ENCODE assay signal across 10 cellular contexts in the genomic region with DNA sequence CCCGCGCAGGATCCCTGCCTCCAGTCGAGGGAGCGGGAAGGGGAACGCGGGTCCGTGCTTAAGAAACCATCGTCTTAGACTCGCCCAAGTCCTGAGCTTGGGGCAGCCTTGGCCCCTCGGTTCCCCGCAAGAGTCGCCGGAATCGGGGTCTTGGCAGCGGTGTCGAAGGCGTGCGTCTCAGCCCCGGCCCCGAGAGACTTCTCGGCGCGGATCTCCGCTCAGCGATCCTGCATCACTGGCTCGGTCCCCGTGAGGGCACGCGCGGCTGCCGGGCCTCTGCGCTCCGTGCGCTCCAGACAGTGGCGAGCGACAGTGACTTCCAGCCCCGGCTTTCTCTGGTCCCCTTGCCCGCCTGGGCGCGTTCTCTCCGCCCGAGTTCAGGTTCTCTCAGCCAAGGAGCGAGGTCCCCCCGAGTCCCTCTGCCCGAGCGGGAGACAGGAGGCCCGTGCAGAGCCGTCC. TPM values are rescaled to one million over a fixed set of nuclear protein-coding genes. Genes with fewer than 3 reads are reported as not detected.
DNase-seq lines count a peak whose midpoint lies in the region; ATAC-seq and TF ChIP-seq lines count a peak whose summit lies in the region.
"Had no signal": no experiment of that assay in that cellular context is flagged by ENCODE, and none has a peak within 500 bp of the region (broad histone marks: within the 10 kb centered on the region; RNA-seq: fewer than 3 reads in every experiment).

No MANE protein-coding gene starts in this region.

- H3K27me3 ChIP-seq in lung (ENCODE audit: control insufficient read depth, insufficient read depth) = peaks cover 20% of the 10 kb centered on the region
- H3K27me3 ChIP-seq in transverse colon = peaks cover 81% of the 10 kb centered on the region

- H3K27ac ChIP-seq in lung (ENCODE audit: low read depth in 1 of 2, low read length in 1 of 2) (no peak overlapping the region), transverse colon (peak overlapping the region; percentile 28 to 58 (median 48))

- ATAC-seq in lung (ENCODE audit: insufficient read depth, low FRiP score) = peak; percentile 51
- no peak for ATAC-seq in GM21825 (IDR thresholded peaks at IDR 0.05; ENCODE audit: unreplicated experiment)

- TF ChIP-seq POLR2A in transverse colon (IDR thresholded peaks at IDR 0.05) = no peak

- in situ Hi-C loops in transverse colon (cut with MboI; ENCODE audit: low pct_ligation_motif_present in 1 of 4, low pct_unique_long_range_greater_than_20kb in 1 of 4, low sequenced_read_pairs in 3 of 4) = no loop called here

- peaks cover 0 to 6% of the 10 kb centered on the region in 2 donors for H3K4me1 ChIP-seq in lung (ENCODE audit: control insufficient read depth in 2 of 2, insufficient read depth in 2 of 2, low read length in 2 of 2)
- H3K4me1 ChIP-seq in transverse colon = peaks cover 0 to 21% (median 9%) of the 10 kb centered on the region in 4 donors
- H3K4me1 ChIP-seq: Caco-2 had no signal

- no peak for TF ChIP-seq CTCF in cardiac fibroblast (IDR thresholded peaks at IDR 0.05; ENCODE audit: low read depth, low read length)
- TF ChIP-seq CTCF in lung (IDR thresholded peaks at IDR 0.05; ENCODE audit: control extremely low read depth, extremely low read depth) = no peak
- no peak for TF ChIP-seq CTCF in transverse colon (IDR thresholded peaks at IDR 0.05)

- peak; percentile 60 for DNase-seq in activated CD8-positive, alpha-beta memory T cell treated with anti-CD3 and anti-CD28 coated beads, Interleukin-2, amount 50 U/mL, for 48 hours
- DNase-seq in activated CD8-positive, alpha-beta memory T cell treated with anti-CD3 and anti-CD28 coated beads, Interleukin-2, amount 50 U/mL, for 4 hours = no peak
- no peak for DNase-seq in cardiac fibroblast (ENCODE audit: low read depth in 2 of 2)
- DNase-seq in lung (ENCODE audit: low spot score) = no peak
- no peak for DNase-seq in transverse colon
- no peak for DNase-seq in NCI-H2029 treated with DMSO at 0.1 percent for 48 hours (lab: John Stamatoyannopoulos, UW)
- DNase-seq in NCI-H510A (lab: John Stamatoyannopoulos, UW) = no peak
- DNase-seq: Caco-2 had no signal

- H3K9me3 ChIP-seq in lung (ENCODE audit: control insufficient read depth in 2 of 2, insufficient read depth in 1 of 2, low read length in 1 of 2) (peaks cover 0 to 6% of the 10 kb centered on the region in 2 donors), transverse colon (no peaks in the 10 kb centered on the region)
- H3K9me3 ChIP-seq: Caco-2 had no signal

- H3K36me3 ChIP-seq in lung (ENCODE audit: control insufficient read depth in 2 of 2, insufficient read depth in 2 of 2, low read length in 2 of 2) (no peaks in the 10 kb centered on the region), transverse colon (no peaks in the 10 kb centered on the region)

- TF ChIP-seq EP300 in transverse colon (IDR thresholded peaks at IDR 0.05; ENCODE audit: low read depth) = no peak

- WGBS in lung, 2 donors = 2% methylated on average over 47 to 48 of the region's 48 CpGs
- WGBS in transverse colon (ENCODE audit: low coverage in 1 of 2), 2 donors = 14% methylated on average over 33 of the region's 48 CpGs; no CpG with 5 or more reads in 1 of the 2 donors

- H3K4me3 ChIP-seq in cardiac fibroblast (replicated peaks in 1 of 2; ENCODE audit: low read depth in 2 of 2, low read length in 2 of 2) (peak overlapping the region; percentile 71 to 76), lung (no peak overlapping the region), transverse colon (peak overlapping the region; percentile 9 to 52 (median 25))

- intact Hi-C loops in transverse colon (cut with DNase I; ENCODE audit: low total_unique reads) = no loop called here

RNA-seq across cellular contexts. Expression of gene HS3ST3A1, which starts 0.4 kb away (rescaled TPM):
- total RNA-seq in lung = 1 to 10 TPM; 3.8 to 8.0 TPM
- 1 to 10 TPM in 1 of 2 donors, under 1 TPM in 1; 0.18 to 7.4 TPM for polyA plus RNA-seq in lung
- 1 to 10 TPM in 3 of 4 donors, under 1 TPM in 1; 0.41 to 3.6 (median 1.8) TPM for total RNA-seq in transverse colon
- total RNA-seq: Caco-2, pulmonary artery endothelial cell had no signal

Comparison
In these comparisons a context has a peak if more than half of its experiments do, and no peak if none do; other contexts are left out.
1. H3K27ac ChIP-seq: peak in transverse colon (4 of 4); none in lung (0 of 2).